ENCODE assay signal across 15 cellular contexts in the genomic region with DNA sequence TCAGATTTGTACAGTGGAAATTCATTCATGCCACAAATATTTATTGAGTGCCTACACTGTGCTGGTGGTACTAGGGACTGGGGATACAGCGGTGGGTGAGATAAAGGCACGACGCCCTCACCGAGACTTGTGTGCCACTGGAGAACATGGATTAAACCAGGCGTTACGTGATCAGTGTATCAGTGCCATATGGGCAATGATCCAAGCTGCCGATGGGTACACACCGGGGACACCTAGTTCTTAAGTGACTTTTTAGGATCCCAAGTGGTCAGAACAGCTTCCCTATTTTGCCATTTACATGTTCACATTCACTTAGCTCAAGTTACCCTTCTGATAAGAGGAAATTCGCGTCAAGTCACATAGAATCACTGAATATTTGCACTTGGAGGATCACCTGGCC.
"Had no signal": no experiment of that assay in that cellular context is flagged by ENCODE, and none has a peak within 500 bp of the region (broad histone marks: within the 10 kb centered on the region; RNA-seq: fewer than 3 reads in every experiment).

No MANE protein-coding gene starts in this region.

- H3K36me3 ChIP-seq: brain microvascular endothelial cell, prostate gland, WERI-Rb-1 had no signal

- ATAC-seq: activated CD4-positive, alpha-beta T cell treated with anti-CD3 and anti-CD28 coated beads for 36 hours; esophagus mucosa; left colon; natural killer cell treated with Interleukin-12 subunit alpha and Interleukin-12 subunit beta and Interleukin-15 and Interleukin-18, amount 100 ng/mL, for 72 hours had no signal

- H3K4me3 ChIP-seq: dorsolateral prefrontal cortex, prostate gland, testis had no signal

- H3K4me1 ChIP-seq: testis had no signal

- H3K9me3 ChIP-seq: prostate gland, testis had no signal

- H3K27ac ChIP-seq: brain microvascular endothelial cell, dorsolateral prefrontal cortex, prostate gland, testis, WERI-Rb-1 had no signal

- DNase-seq: activated CD4-positive, alpha-beta memory T cell treated with anti-CD3 and anti-CD28 coated beads, Interleukin-2, amount 10 ng/mL, durations not matched to agents 7 days and 5 days; activated CD4-positive, alpha-beta T cell treated with anti-CD3 and anti-CD28 coated beads for 36 hours; activated gamma-delta T cell; activated T-cell treated with anti-CD3 and anti-CD28 coated beads, Interleukin-2, amount 50 U/mL, for 48 hours; amygdala; brain microvascular endothelial cell; left colon; nucleus accumbens; stimulated activated CD4-positive, alpha-beta T cell treated with anti-CD3 and anti-CD28 coated beads, Interleukin-4, amount 100 ng/mL, for 24 hours; testis; WERI-Rb-1 had no signal

- H3K27me3 ChIP-seq: brain microvascular endothelial cell, dorsolateral prefrontal cortex, testis had no signal
